ENCODE assay signal across 1 cellular context in genomic region chr9:98442114-98442513, GRCh38.
TF ChIP-seq lines count a peak whose summit lies in the region.

No MANE protein-coding gene starts in this region.

TF ChIP-seq in WTC11, 78 proteins besides CTCF, POLR2A, EP300 and RAD21 (continued from another document):
- no peak for TF ChIP-seq AR (CRISPR knock-in tag; IDR thresholded peaks at IDR 0.05)
- no peak for TF ChIP-seq ARID4B (CRISPR knock-in tag; IDR thresholded peaks at IDR 0.05; ENCODE audit: borderline replicate concordance)
- no peak for TF ChIP-seq ZNF138 (CRISPR knock-in tag; conservative IDR thresholded peaks at IDR 0.05)
- TF ChIP-seq SOX15 (CRISPR knock-in tag; IDR thresholded peaks at IDR 0.05): no peak
- TF ChIP-seq AFF4 (CRISPR knock-in tag; IDR thresholded peaks at IDR 0.05; ENCODE audit: borderline replicate concordance): no peak
